Comparison of ENCODE assay signal across 8 cellular contexts in the genomic region with DNA sequence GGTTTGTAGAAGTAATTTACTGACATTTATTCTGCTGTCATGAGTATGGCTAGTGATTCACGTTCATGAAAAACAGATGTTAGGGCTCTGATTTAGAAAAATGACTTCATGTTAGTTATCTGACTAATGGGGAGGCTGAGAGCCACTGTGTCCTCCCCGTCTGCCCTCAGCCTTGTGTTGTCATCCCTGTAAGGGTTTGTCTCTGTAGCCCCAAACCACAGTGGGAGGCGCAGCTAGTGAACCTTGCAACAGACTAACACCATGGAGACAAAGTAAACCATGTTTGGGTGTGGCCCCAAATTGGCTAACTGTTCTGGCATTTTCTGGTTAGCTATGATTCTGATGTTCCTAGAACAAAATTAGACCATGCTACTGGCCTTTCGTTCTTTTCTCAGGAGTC.
DNase-seq lines count a peak whose midpoint lies in the region; ATAC-seq and TF ChIP-seq lines count a peak whose summit lies in the region.

No MANE protein-coding gene starts in this region.

- H3K27ac Mint-ChIP-seq in CD8-positive, alpha-beta memory T cell = peak overlapping the region; percentile 99 to 100 (median 100)

- no peaks in the 10 kb centered on the region for H3K27me3 ChIP-seq in CD8-positive, alpha-beta memory T cell (ENCODE audit: insufficient read depth, low read length, poor library complexity, severe bottlenecking)
- no peaks in the 10 kb centered on the region for H3K27me3 ChIP-seq in heart left ventricle
- no peaks in the 10 kb centered on the region for H3K27me3 ChIP-seq in smooth muscle cell (ENCODE audit: low read depth)

- H3K36me3 ChIP-seq in CD8-positive, alpha-beta memory T cell (ENCODE audit: insufficient read depth, low read length) = no peaks in the 10 kb centered on the region
- H3K36me3 ChIP-seq in heart left ventricle (peaks cover 0 to 7% (median 0%) of the 10 kb centered on the region in 9 donors), smooth muscle cell (ENCODE audit: low read depth) (no peaks in the 10 kb centered on the region)

- H3K79me2 ChIP-seq in smooth muscle cell (ENCODE audit: low read depth) = peaks cover 4% of the 10 kb centered on the region

- H3K4me2 ChIP-seq in smooth muscle cell = peak overlapping the region; percentile 66

- ATAC-seq in HG02885 (IDR thresholded peaks at IDR 0.05; ENCODE audit: poor library complexity, unreplicated experiment) (peak; percentile 35), heart left ventricle (peak; percentile 78 to 86 (median 80))

- intact Hi-C loops in heart left ventricle (cut with DNase I) = no loop called here

- H3F3A ChIP-seq in smooth muscle cell (ENCODE audit: low read depth) = peaks cover 14% of the 10 kb centered on the region

- peak overlapping the region; percentile 74 to 88 (median 78) for H3K4me3 Mint-ChIP-seq in CD8-positive, alpha-beta memory T cell

- H3K9ac ChIP-seq in smooth muscle cell (ENCODE audit: low read depth) = peak overlapping the region; percentile 92

- no peak overlapping the region for H2AFZ ChIP-seq in smooth muscle cell (ENCODE audit: low read depth)

- POLR2A ChIA-PET in CD8-positive, alpha-beta memory T cell (lab: Charles Lee) = interaction anchor here (0.6 to 2.4 kb wide), 7 partner anchors 10 to 515 kb away, joined by 3 to 40 read pairs (median 7); no protein-coding TSS in a partner anchor
- POLR2A ChIA-PET in RWPE1 (lab: Yijun Ruan, JAX; ENCODE audit: low non-redundant PET) = no interaction called here

- no peaks in the 10 kb centered on the region for H3K27me3 Mint-ChIP-seq in CD8-positive, alpha-beta memory T cell

- 17 to 32% (median 22%) methylated on average over 4 of the region's 4 CpGs for WGBS in heart left ventricle, 4 donors
- 10% methylated on average over 4 of the region's 4 CpGs for WGBS in smooth muscle cell (ENCODE audit: low lambda C conversion rate)

- H3K9me3 ChIP-seq in CD8-positive, alpha-beta memory T cell (ENCODE audit: low read length) = no peaks in the 10 kb centered on the region
- H3K9me3 ChIP-seq in heart left ventricle (no peaks in the 10 kb centered on the region), smooth muscle cell (replicated peaks; ENCODE audit: low read depth) (no peaks in the 10 kb centered on the region)

- peak overlapping the region; percentile 97 for H3K27ac ChIP-seq in CD8-positive, alpha-beta memory T cell (ENCODE audit: low read depth, low read length)
- peak overlapping the region; percentile 98 for H3K27ac ChIP-seq in RWPE1
- peak overlapping the region in 11 of 12 donors; percentile 50 to 95 (median 84) for H3K27ac ChIP-seq in heart left ventricle
- peak overlapping the region; percentile 98 for H3K27ac ChIP-seq in smooth muscle cell (ENCODE audit: low read depth)

- H3K4me1 Mint-ChIP-seq in CD8-positive, alpha-beta memory T cell = peaks cover 47 to 59% (median 55%) of the 10 kb centered on the region in 3 donors

- no peak for TF ChIP-seq POLR2A in heart left ventricle (IDR thresholded peaks at IDR 0.05)

- no peak for TF ChIP-seq CTCF in RWPE1 (conservative IDR thresholded peaks at IDR 0.05; ENCODE audit: low read depth)
- TF ChIP-seq CTCF in heart left ventricle (IDR thresholded peaks at IDR 0.05) = no peak
- TF ChIP-seq CTCF in smooth muscle cell (IDR thresholded peaks at IDR 0.05; ENCODE audit: borderline replicate concordance, insufficient read depth, poor library complexity, severe bottlenecking) = no peak

- H3K4me3 ChIP-seq in CD8-positive, alpha-beta memory T cell (ENCODE audit: low read length) = peak overlapping the region; percentile 6
- H3K4me3 ChIP-seq in heart left ventricle = no peak overlapping the region
- H3K4me3 ChIP-seq in smooth muscle cell = no peak overlapping the region

- DNase-seq in CD8-positive, alpha-beta memory T cell = peak; percentile 78 to 97 (median 92)
- peak; percentile 79 for DNase-seq in RWPE1 (ENCODE audit: low spot score)
- peak; percentile 68 for DNase-seq in activated gamma-delta T cell treated with anti-CD3 and anti-CD28 coated beads, Interleukin-2, amount 50 U/mL, for 16 hours (ENCODE audit: low read depth)
- DNase-seq in heart left ventricle = peak; percentile 83 to 93 (median 85)
- DNase-seq in smooth muscle cell (lab: John Stamatoyannopoulos, UW; ENCODE audit: unreplicated experiment) = no peak
- no peak for DNase-seq in DMS79 treated with DMSO at 0.1 percent for 48 hours (lab: John Stamatoyannopoulos, UW)
- no peak for DNase-seq in superior temporal gyrus (ENCODE audit: extremely low spot score)

- H3K9me3 Mint-ChIP-seq in CD8-positive, alpha-beta memory T cell = no peaks in the 10 kb centered on the region

- H4K20me1 ChIP-seq in smooth muscle cell (ENCODE audit: low read depth) = peaks cover 1% of the 10 kb centered on the region

- H3K36me3 Mint-ChIP-seq in CD8-positive, alpha-beta memory T cell = peaks cover 0 to 1% (median 0%) of the 10 kb centered on the region in 3 donors

- peaks cover 52% of the 10 kb centered on the region for H3K4me1 ChIP-seq in CD8-positive, alpha-beta memory T cell (ENCODE audit: insufficient read depth, low read length)
- H3K4me1 ChIP-seq in heart left ventricle = peaks cover 0 to 73% (median 51%) of the 10 kb centered on the region in 12 donors
- H3K4me1 ChIP-seq in smooth muscle cell (ENCODE audit: low read depth) = peaks cover 8% of the 10 kb centered on the region

- CTCF ChIA-PET in CD8-positive, alpha-beta memory T cell (lab: Charles Lee) = interaction anchor here (0.7 to 19.9 kb wide), 6 partner anchors 10 to 58 kb away, joined by 3 to 295 read pairs (median 12); no protein-coding TSS in a partner anchor
- CTCF ChIA-PET in RWPE1 (lab: Yijun Ruan, JAX) = interaction anchor here (0.7 to 1.0 kb wide), 2 partner anchors 15 to 58 kb away, joined by 5 to 6 read pairs; no protein-coding TSS in a partner anchor

Comparison
In these comparisons a context has a peak if more than half of its experiments do, and no peak if none do; other contexts are left out.
1. DNase-seq: peak in CD8-positive, alpha-beta memory T cell (5 of 5), RWPE1 (single experiment), activated gamma-delta T cell treated with anti-CD3 and anti-CD28 coated beads, Interleukin-2, amount 50 U/mL, for 16 hours (single experiment) and heart left ventricle (5 of 5); none in smooth muscle cell (single experiment), DMS79 treated with DMSO at 0.1 percent for 48 hours (single experiment) and superior temporal gyrus (single experiment).
2. Peak in every context shown above with its lines, with median percentiles within 50 percentile points of each other: H3K27ac ChIP-seq.